16 cellular contexts compared by ENCODE assay signal in the genomic region with DNA sequence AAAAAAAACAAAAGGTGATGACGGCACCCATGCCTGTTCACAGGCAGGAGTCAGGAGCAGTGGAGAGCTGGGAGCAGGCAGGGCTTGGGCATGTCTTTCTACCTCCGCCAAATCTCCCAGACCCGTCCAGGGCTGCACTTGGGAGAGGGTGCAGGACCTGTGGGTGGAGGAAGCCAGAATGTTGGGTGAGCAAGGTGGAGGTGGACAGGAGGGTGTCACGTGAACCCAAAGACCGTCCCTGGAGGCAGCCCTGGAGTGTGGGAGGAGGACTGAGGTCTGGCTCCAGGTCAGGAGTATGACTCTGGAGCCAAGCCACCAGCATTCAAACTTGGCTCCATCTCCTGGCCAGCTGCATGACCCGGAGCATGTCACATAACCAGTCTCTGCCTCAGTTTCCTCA. TPM values are rescaled to one million over a fixed set of nuclear protein-coding genes. Genes with fewer than 3 reads are reported as not detected.
DNase-seq lines count a peak whose midpoint lies in the region; ATAC-seq, FAIRE-seq and TF ChIP-seq lines count a peak whose summit lies in the region.
"Had no signal": no experiment of that assay in that cellular context is flagged by ENCODE, and none has a peak within 500 bp of the region (broad histone marks: within the 10 kb centered on the region; RNA-seq: fewer than 3 reads in every experiment).

No MANE protein-coding gene starts in this region.

- H4K20me1 ChIP-seq in mammary epithelial cell (ENCODE audit: insufficient read depth, low read length) (no peaks in the 10 kb centered on the region), osteoblast (ENCODE audit: insufficient read depth, low read length) (peaks cover 83% of the 10 kb centered on the region)
- H4K20me1 ChIP-seq: BLaER1 treated with 17β-estradiol and CSF1 and Interleukin-3, amounts not matched to agents 10 nM and 100 nM had no signal

- H3K36me3 ChIP-seq in mammary epithelial cell (ENCODE audit: insufficient read depth, low read length) = peaks cover 2% of the 10 kb centered on the region
- H3K36me3 ChIP-seq in HEK293 (ENCODE audit: control insufficient read depth in 2 of 2, insufficient read depth in 1 of 2, low read length in 2 of 2) = peaks cover 0 to 16% of the 10 kb centered on the region in 2 experiments; a peak in 1 of 3 replicates
- H3K36me3 ChIP-seq in osteoblast (ENCODE audit: insufficient read depth, low read length) = peaks cover 44% of the 10 kb centered on the region
- H3K36me3 ChIP-seq: BLaER1 treated with 17β-estradiol and CSF1 and Interleukin-3, amounts not matched to agents 10 nM and 100 nM had no signal

- in situ Hi-C loops in T47D (cut with HindIII; ENCODE audit: low pct_unique_long_range_greater_than_20kb, low sequenced_read_pairs) (no loop called here), mammary epithelial cell (cut with MboI; ENCODE audit: low sequenced_read_pairs in 2 of 2) (no loop called here)

- H3K4me3 ChIP-seq in mammary epithelial cell (replicated peaks in 1 of 3; ENCODE audit: insufficient read depth in 1 of 3, low read depth in 2 of 3, low read length in 3 of 3) = no peak overlapping the region
- no peak overlapping the region for H3K4me3 ChIP-seq in HEK293 (ENCODE audit: low read depth, low read length)
- H3K4me3 ChIP-seq in osteoblast (ENCODE audit: insufficient read depth, low read length) = no peak overlapping the region
- H3K4me3 ChIP-seq: BLaER1 treated with 17β-estradiol and CSF1 and Interleukin-3, amounts not matched to agents 10 nM and 100 nM; GM23248 had no signal

- H3K4me2 ChIP-seq in mammary epithelial cell (ENCODE audit: insufficient read depth, low read depth, low read length) (no peak overlapping the region), osteoblast (ENCODE audit: insufficient read depth, low read length) (no peak overlapping the region)

- no peak overlapping the region for H3K9ac ChIP-seq in mammary epithelial cell (ENCODE audit: insufficient read depth, low read length)
- H3K9ac ChIP-seq: GM23248 had no signal

- POLR2A ChIA-PET in HEK293 (lab: Yijun Ruan, JAX) (no interaction called here), RWPE1 (lab: Yijun Ruan, JAX; ENCODE audit: low non-redundant PET) (no interaction called here)

- H3K4me1 ChIP-seq in mammary epithelial cell (ENCODE audit: insufficient read depth, low read length) = peaks cover 7% of the 10 kb centered on the region
- H3K4me1 ChIP-seq in HEK293 (ENCODE audit: control insufficient read depth, insufficient read depth, low read length) = no peaks in the 10 kb centered on the region
- peaks cover 7% of the 10 kb centered on the region for H3K4me1 ChIP-seq in osteoblast (ENCODE audit: insufficient read depth, low read length)

- FAIRE-seq in urothelium cell line (lab: Jason Lieb, UNC) = no peak
- FAIRE-seq: H54 had no signal

- intact Hi-C loops in mammary epithelial cell (cut with micrococcal nuclease) = no loop called here

- H3K79me2 ChIP-seq in mammary epithelial cell (ENCODE audit: insufficient read depth, low read length) (peaks cover 11% of the 10 kb centered on the region), osteoblast (ENCODE audit: insufficient read depth, low read length) (peaks cover 88% of the 10 kb centered on the region)

- WGBS in mammary epithelial cell (ENCODE audit: low coverage, missing lambda C conversion rate) = 29% methylated on average over 6 of the region's 6 CpGs

- H2AFZ ChIP-seq in mammary epithelial cell (ENCODE audit: low read depth, low read length) (no peak overlapping the region), osteoblast (ENCODE audit: low read length) (no peak overlapping the region)
- H2AFZ ChIP-seq: GM23248 had no signal

- BruUV-seq in mammary epithelial cell (replicated peaks; lab: Mats Ljungman, UMichigan) = no TSS peak

- no peaks in the 10 kb centered on the region for H3K27me3 ChIP-seq in mammary epithelial cell (ENCODE audit: insufficient read depth, low read length)
- H3K27me3 ChIP-seq in osteoblast (ENCODE audit: insufficient read depth, low read length) = no peaks in the 10 kb centered on the region
- H3K27me3 ChIP-seq: BLaER1 treated with 17β-estradiol and CSF1 and Interleukin-3, amounts not matched to agents 10 nM and 100 nM had no signal

- no peaks in the 10 kb centered on the region for H3K9me3 ChIP-seq in mammary epithelial cell (replicated peaks; ENCODE audit: insufficient read depth, low read length)
- H3K9me3 ChIP-seq in HEK293 (ENCODE audit: control insufficient read depth, insufficient read depth, low read depth, low read length) = no peaks in the 10 kb centered on the region
- H3K9me3 ChIP-seq in osteoblast (ENCODE audit: low read depth, low read length) = no peaks in the 10 kb centered on the region
- H3K9me3 ChIP-seq: BLaER1 treated with 17β-estradiol and CSF1 and Interleukin-3, amounts not matched to agents 10 nM and 100 nM had no signal

- dilution Hi-C loops in mammary epithelial cell (cut with HindIII; ENCODE audit: low sequenced_read_pairs) = no loop called here

- H3K27ac ChIP-seq in mammary epithelial cell (ENCODE audit: insufficient read depth, low read depth, low read length) (no peak overlapping the region), HEK293 (ENCODE audit: extremely low read depth, low read depth, low read length) (no peak overlapping the region), RWPE1 (peak overlapping the region; percentile 41), osteoblast (ENCODE audit: low read depth, low read length) (no peak overlapping the region)
- H3K27ac ChIP-seq: BLaER1 treated with 17β-estradiol and CSF1 and Interleukin-3, amounts not matched to agents 10 nM and 100 nM; GM23248 had no signal

- CTCF ChIA-PET in mammary epithelial cell (lab: Charles Lee; ENCODE audit: low non-redundant PET) = no interaction called here
- CTCF ChIA-PET in HEK293 (lab: Yijun Ruan, JAX) = interaction anchor here (0.6 to 6.4 kb wide), 19 partner anchors 8 to 312 kb away, joined by 3 to 95 read pairs (median 12); a partner anchor contains a TSS
- CTCF ChIA-PET in RWPE1 (lab: Yijun Ruan, JAX) = interaction anchor here (0.6 to 3.3 kb wide), 6 partner anchors 11 to 582 kb away, joined by 3 to 22 read pairs (median 8); a partner anchor contains a TSS

- DNase-seq in T47D (ENCODE audit: low read depth in 1 of 2, low spot score in 1 of 2) (peak; percentile 36 to 55), mammary epithelial cell (no peak), RWPE1 (ENCODE audit: low spot score) (no peak), osteoblast (ENCODE audit: insufficient read length, low spot score, missing footprints) (peak; percentile 86), urothelium cell line (ENCODE audit: low spot score) (no peak), midbrain (lab: John Stamatoyannopoulos, UW) (no peak)
- DNase-seq: ACHN, DMS53, GF-D8, GM23248 had no signal

- ATAC-seq in GM21526 (IDR thresholded peaks at IDR 0.05; ENCODE audit: low FRiP score, unreplicated experiment) = no peak
- ATAC-seq: HCT116 had no signal

- TF ChIP-seq CTCF in mammary epithelial cell (conservative IDR thresholded peaks at IDR 0.05 in 1 of 2, IDR thresholded peaks at IDR 0.05 in 1 of 2; ENCODE audit: extremely low read depth in 1 of 2, insufficient read depth in 1 of 2, low read depth in 1 of 2, low read length in 2 of 2) (no peak), HEK293 (tag by site-specific recombination; IDR thresholded peaks at IDR 0.05) (no peak), RWPE1 (conservative IDR thresholded peaks at IDR 0.05; ENCODE audit: low read depth) (no peak), osteoblast (IDR thresholded peaks at IDR 0.05; ENCODE audit: extremely low read depth, low read depth, low read length) (no peak)

TF ChIP-seq in HEK293, 187 proteins besides CTCF, POLR2A, EP300 and RAD21:
- TF ChIP-seq SCRT1 (tag by site-specific recombination; IDR thresholded peaks at IDR 0.05; ENCODE audit: borderline replicate concordance) (no peak), GLIS2 (tag by site-specific recombination; IDR thresholded peaks at IDR 0.05) (no peak), EGR2 (tag by site-specific recombination; IDR thresholded peaks at IDR 0.05; ENCODE audit: low read depth) (peak; percentile 19; the same call in 1 of the 2 replicates), ZNF19 (tag by site-specific recombination; IDR thresholded peaks at IDR 0.05; ENCODE audit: low read depth) (no peak), ZNF16 (tag by site-specific recombination; IDR thresholded peaks at IDR 0.05; ENCODE audit: low read depth) (no peak), SALL2 (tag by site-specific recombination; IDR thresholded peaks at IDR 0.05; ENCODE audit: borderline replicate concordance) (no peak), ZBTB7A (tag by site-specific recombination; IDR thresholded peaks at IDR 0.05; ENCODE audit: low read depth) (no peak), ZNF629 (tag by site-specific recombination; IDR thresholded peaks at IDR 0.05) (no peak)
- TF ChIP-seq, protein P1, sequence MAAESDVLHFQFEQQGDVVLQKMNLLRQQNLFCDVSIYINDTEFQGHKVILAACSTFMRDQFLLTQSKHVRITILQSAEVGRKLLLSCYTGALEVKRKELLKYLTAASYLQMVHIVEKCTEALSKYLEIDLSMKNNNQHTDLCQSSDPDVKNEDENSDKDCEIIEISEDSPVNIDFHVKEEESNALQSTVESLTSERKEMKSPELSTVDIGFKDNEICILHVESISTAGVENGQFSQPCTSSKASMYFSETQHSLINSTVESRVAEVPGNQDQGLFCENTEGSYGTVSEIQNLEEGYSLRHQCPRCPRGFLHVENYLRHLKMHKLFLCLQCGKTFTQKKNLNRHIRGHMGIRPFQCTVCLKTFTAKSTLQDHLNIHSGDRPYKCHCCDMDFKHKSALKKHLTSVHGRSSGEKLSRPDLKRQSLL (tag by site-specific recombination; IDR thresholded peaks at IDR 0.05) = peak; percentile 54; the same call in 1 of the 2 replicates
- TF ChIP-seq, protein P2, sequence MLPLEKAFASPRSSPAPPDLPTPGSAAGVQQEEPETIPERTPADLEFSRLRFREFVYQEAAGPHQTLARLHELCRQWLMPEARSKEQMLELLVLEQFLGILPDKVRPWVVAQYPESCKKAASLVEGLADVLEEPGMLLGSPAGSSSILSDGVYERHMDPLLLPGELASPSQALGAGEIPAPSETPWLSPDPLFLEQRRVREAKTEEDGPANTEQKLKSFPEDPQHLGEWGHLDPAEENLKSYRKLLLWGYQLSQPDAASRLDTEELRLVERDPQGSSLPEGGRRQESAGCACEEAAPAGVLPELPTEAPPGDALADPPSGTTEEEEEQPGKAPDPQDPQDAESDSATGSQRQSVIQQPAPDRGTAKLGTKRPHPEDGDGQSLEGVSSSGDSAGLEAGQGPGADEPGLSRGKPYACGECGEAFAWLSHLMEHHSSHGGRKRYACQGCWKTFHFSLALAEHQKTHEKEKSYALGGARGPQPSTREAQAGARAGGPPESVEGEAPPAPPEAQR (tag by site-specific recombination; IDR thresholded peaks at IDR 0.05) = no peak

RNA-seq across cellular contexts. Expression of a gene that starts 26.6 kb away (rescaled TPM):
- total RNA-seq in mammary epithelial cell = 10 to 100 TPM in 1 of 2 donors, 1 to 10 TPM in 1; 4.5 to 10.2 TPM
- 5.1 TPM for polyA plus RNA-seq in mammary epithelial cell
- polyA minus RNA-seq in mammary epithelial cell = 8.6 TPM
- 2.9 and 4.0 TPM in 2 replicates for total RNA-seq in osteoblast

RNA-seq across cellular contexts. Expression of a gene that starts 41.6 kb away (rescaled TPM):
- 10 to 100 TPM; 19.5 to 25.4 TPM for total RNA-seq in mammary epithelial cell
- 12.1 TPM for polyA plus RNA-seq in mammary epithelial cell
- 17.2 TPM for polyA minus RNA-seq in mammary epithelial cell
- total RNA-seq in osteoblast = 50.1 and 67.0 TPM in 2 replicates
- polyA plus RNA-seq: CD4-positive, CD25-positive, alpha-beta regulatory T cell had no signal

Comparison
In these comparisons a context has a peak if more than half of its experiments do, and no peak if none do; other contexts are left out.
1. DNase-seq: peak in T47D (2 of 2) and osteoblast (single experiment); none in mammary epithelial cell (single experiment), RWPE1 (single experiment), urothelium cell line (single experiment) and midbrain (single experiment).